In genomic region chr1:228139406-228139930, GRCh38 we compare ENCODE assay signal across 8 cellular contexts. TPM values are rescaled to one million over a fixed set of nuclear protein-coding genes. Genes with fewer than 3 reads are reported as not detected.
DNase-seq lines count a peak whose midpoint lies in the region; ATAC-seq and TF ChIP-seq lines count a peak whose summit lies in the region.

No MANE protein-coding gene starts in this region.

- ATAC-seq in RWPE2 (ENCODE audit: low read depth) (no peak), GM21390 (IDR thresholded peaks at IDR 0.05; ENCODE audit: unreplicated experiment) (no peak), HG03108 (IDR thresholded peaks at IDR 0.05; ENCODE audit: unreplicated experiment) (no peak)

- intact Hi-C loops in posterior vena cava (cut with DNase I) = no loop called here

- H3K36me3 ChIP-seq in ES-I3 (ENCODE audit: insufficient read depth, low read length) (no peaks in the 10 kb centered on the region), RWPE2 (ENCODE audit: low read depth) (peaks cover 8% of the 10 kb centered on the region), esophagus (ENCODE audit: control insufficient read depth in 2 of 2, insufficient read depth in 2 of 2, low read length in 1 of 2) (peaks cover 0 to 7% of the 10 kb centered on the region in 2 donors)

- H3K9me3 ChIP-seq in ES-I3 (ENCODE audit: control insufficient read depth, insufficient read depth, low read length) = no peaks in the 10 kb centered on the region
- no peaks in the 10 kb centered on the region for H3K9me3 ChIP-seq in RWPE2 (ENCODE audit: severe bottlenecking)
- H3K9me3 ChIP-seq in esophagus (ENCODE audit: control insufficient read depth in 2 of 2, insufficient read depth in 1 of 2, low read depth in 1 of 2, low read length in 1 of 2) = no peaks in the 10 kb centered on the region

- H3K4me1 ChIP-seq in ES-I3 (ENCODE audit: insufficient read depth, low read length) (no peaks in the 10 kb centered on the region), RWPE2 (ENCODE audit: insufficient read depth, poor library complexity, severe bottlenecking) (no peaks in the 10 kb centered on the region), esophagus (ENCODE audit: control insufficient read depth in 2 of 2, insufficient read depth in 2 of 2, low read length in 1 of 2) (peaks cover 23 to 31% of the 10 kb centered on the region in 2 donors)

- TF ChIP-seq CTCF in RWPE2 (IDR thresholded peaks at IDR 0.05; ENCODE audit: poor library complexity, severe bottlenecking) = no peak

- peak overlapping the region; percentile 87 for H3K9ac ChIP-seq in ES-I3 (ENCODE audit: low read depth, low read length)

- peak overlapping the region; percentile 92 for H3K4me3 ChIP-seq in RWPE2 (ENCODE audit: severe bottlenecking)
- H3K4me3 ChIP-seq in esophagus (ENCODE audit: low read depth in 1 of 2, low read length in 2 of 2) = peak overlapping the region; percentile 59 to 97

- H3K27ac ChIP-seq in RWPE2 (ENCODE audit: poor library complexity, severe bottlenecking) = peak overlapping the region; percentile 69
- peak overlapping the region; percentile 99 for H3K27ac ChIP-seq in esophagus (ENCODE audit: low read depth in 2 of 2, low read length in 1 of 2)

- no peaks in the 10 kb centered on the region for H3K27me3 ChIP-seq in RWPE2 (ENCODE audit: insufficient read depth, poor library complexity, severe bottlenecking)
- H3K27me3 ChIP-seq in esophagus (ENCODE audit: control insufficient read depth in 1 of 2, insufficient read depth in 2 of 2, low read length in 2 of 2) = no peaks in the 10 kb centered on the region

- DNase-seq in RWPE2 (ENCODE audit: low spot score) = no peak
- DNase-seq in posterior vena cava (ENCODE audit: low spot score) = peak; percentile 67
- no peak for DNase-seq in SIG-M5 (lab: John Stamatoyannopoulos, UW)
- DNase-seq in stimulated activated CD4-positive, alpha-beta T cell treated with anti-CD3 and anti-CD28 coated beads, Interleukin-2, amount 100 ng/mL, for 48 hours = no peak

- 25% methylated on average over 30 of the region's 30 CpGs for WGBS in esophagus, 2 donors

RNA-seq across cellular contexts. Expression of gene GUK1, which starts 0.6 kb away (rescaled TPM):
- polyA plus RNA-seq in esophagus = 100 to 1,000 TPM; 299 to 484 TPM
- total RNA-seq in posterior vena cava = 100 to 1,000 TPM; 220 to 234 TPM

RNA-seq across cellular contexts. Expression of gene GJC2, which starts 10.3 kb away (rescaled TPM):
- polyA plus RNA-seq in esophagus = under 1 TPM; 0.57 to 0.64 TPM
- 1 to 10 TPM; 6.9 to 8.2 TPM for total RNA-seq in posterior vena cava

RNA-seq across cellular contexts. Expression of gene IBA57, which starts 26.1 kb away (rescaled TPM):
- 1 to 10 TPM; 1.5 to 3.5 TPM for polyA plus RNA-seq in esophagus
- total RNA-seq in posterior vena cava = 1 to 10 TPM; 7.4 to 7.8 TPM

RNA-seq across cellular contexts. Expression of gene MRPL55, which starts 30.4 kb away (rescaled TPM):
- 10 to 100 TPM; 87.0 to 94.9 TPM for polyA plus RNA-seq in esophagus
- total RNA-seq in posterior vena cava = 10 to 100 TPM; 30.0 to 30.9 TPM

RNA-seq across cellular contexts. Expression of gene C1orf35, which starts 36.3 kb away (rescaled TPM):
- 10 to 100 TPM; 18.4 to 26.0 TPM for polyA plus RNA-seq in esophagus
- 1 to 10 TPM; 7.8 to 8.0 TPM for total RNA-seq in posterior vena cava
